Comparison of ENCODE assay signal across 17 cellular contexts in the genomic region with DNA sequence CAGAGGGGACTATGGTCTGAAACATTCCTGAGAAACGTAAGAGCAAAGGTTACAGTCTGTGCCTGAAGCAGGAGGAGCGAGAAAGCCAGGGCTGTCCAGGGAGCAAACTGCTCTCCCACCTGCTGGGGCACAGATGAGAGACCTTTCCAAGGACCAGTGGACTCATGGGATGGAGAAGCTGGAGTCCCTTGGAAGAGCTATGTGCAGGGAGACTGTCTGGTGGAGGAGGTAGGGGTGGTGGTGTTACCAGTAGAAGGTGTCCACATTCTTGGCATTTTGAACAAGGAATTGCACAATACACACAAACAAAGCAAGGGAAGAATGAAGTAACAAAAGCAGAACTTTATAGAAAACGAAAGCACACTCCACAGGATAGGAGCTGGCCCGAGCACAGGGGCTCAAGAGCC.
A peak's percentile ranks its signal among the peaks of the same experiment; 100 is the strongest.
DNase-seq lines count a peak whose midpoint lies in the region; ATAC-seq and TF ChIP-seq lines count a peak whose summit lies in the region.
"Had no signal": no experiment of that assay in that cellular context is flagged by ENCODE, and none has a peak within 500 bp of the region (broad histone marks: within the 10 kb centered on the region; RNA-seq: fewer than 3 reads in every experiment).

No MANE protein-coding gene starts in this region.

- no peak overlapping the region for H3K9ac ChIP-seq in SK-N-SH

- TF ChIP-seq POLR2A in upper lobe of left lung (IDR thresholded peaks at IDR 0.05) (no peak), Peyer's patch (IDR thresholded peaks at IDR 0.05) (no peak), esophagus squamous epithelium (IDR thresholded peaks at IDR 0.05) (no peak)

- H2AFZ ChIP-seq in SK-N-SH (ENCODE audit: low read depth) = no peak overlapping the region

- H4K20me1 ChIP-seq in SK-N-SH (ENCODE audit: insufficient read depth) = no peaks in the 10 kb centered on the region

- H3K4me3 ChIP-seq in SK-N-SH (ENCODE audit: low read depth in 2 of 2, low read length in 1 of 2) = no peak overlapping the region
- H3K4me3 ChIP-seq in fibroblast of pulmonary artery (replicated peaks; ENCODE audit: low read depth, low read length) = no peak overlapping the region
- peak overlapping the region in 3 of 4 donors; percentile 13 to 32 (median 15) for H3K4me3 ChIP-seq in upper lobe of left lung
- H3K4me3 ChIP-seq in Peyer's patch = no peak overlapping the region
- H3K4me3 ChIP-seq in esophagus squamous epithelium = no peak overlapping the region

- intact Hi-C loops in esophagus squamous epithelium (cut with DNase I) = no loop called here

- no peaks in the 10 kb centered on the region for H3K79me2 ChIP-seq in SK-N-SH (ENCODE audit: insufficient read depth)

- H3F3A ChIP-seq in SK-N-SH (replicated peaks; ENCODE audit: insufficient read depth) = no peaks in the 10 kb centered on the region

- POLR2A ChIA-PET in SK-N-SH (lab: Yijun Ruan, JAX) = no interaction called here

- peak overlapping the region; percentile 41; the same call in 1 of the 2 replicates for H3K4me2 ChIP-seq in SK-N-SH

- H3K9me2 ChIP-seq in SK-N-SH = no peaks in the 10 kb centered on the region

- TF ChIP-seq RAD21 in SK-N-SH (IDR thresholded peaks at IDR 0.05; ENCODE audit: low read length) = no peak

- H3K4me1 ChIP-seq in SK-N-SH (ENCODE audit: control insufficient read depth in 1 of 2, insufficient read depth in 2 of 2, low read depth in 1 of 2, low read length in 1 of 2) (no peaks in the 10 kb centered on the region; a peak in 1 of 4 replicates), upper lobe of left lung (peaks cover 0 to 17% (median 13%) of the 10 kb centered on the region in 4 donors), Peyer's patch (no peaks in the 10 kb centered on the region), esophagus squamous epithelium (peaks cover 0 to 9% (median 0%) of the 10 kb centered on the region in 3 donors)

- H3K9me3 ChIP-seq in SK-N-SH (no peaks in the 10 kb centered on the region), upper lobe of left lung (no peaks in the 10 kb centered on the region), Peyer's patch (no peaks in the 10 kb centered on the region), esophagus squamous epithelium (no peaks in the 10 kb centered on the region)

- H3K36me3 ChIP-seq in SK-N-SH (replicated peaks in 1 of 2; ENCODE audit: control insufficient read depth in 1 of 2, insufficient read depth in 2 of 2, low read length in 1 of 2) (no peaks in the 10 kb centered on the region), upper lobe of left lung (no peaks in the 10 kb centered on the region), Peyer's patch (no peaks in the 10 kb centered on the region), esophagus squamous epithelium (no peaks in the 10 kb centered on the region)

- TF ChIP-seq CTCF in SK-N-SH (IDR thresholded peaks at IDR 0.05) (no peak), fibroblast of pulmonary artery (IDR thresholded peaks at IDR 0.05; ENCODE audit: low read length, missing control alignments) (no peak), upper lobe of left lung (IDR thresholded peaks at IDR 0.05) (no peak), Peyer's patch (IDR thresholded peaks at IDR 0.05) (no peak), esophagus squamous epithelium (IDR thresholded peaks at IDR 0.05) (no peak)

- H3K27ac ChIP-seq in SK-N-SH (ENCODE audit: low read depth in 2 of 2, low read length in 1 of 2) (no peak overlapping the region), upper lobe of left lung (peak overlapping the region in 2 of 4 donors; percentile 30 to 54), Peyer's patch (no peak overlapping the region), esophagus squamous epithelium (no peak overlapping the region)

- no peak for TF ChIP-seq EP300 in SK-N-SH (IDR thresholded peaks at IDR 0.05; ENCODE audit: borderline replicate concordance in 1 of 2, low read depth in 1 of 2, low read length in 1 of 2)
- TF ChIP-seq EP300 in upper lobe of left lung (IDR thresholded peaks at IDR 0.05) = no peak

- ATAC-seq in SK-N-SH treated with all-trans-retinoic acid at 6 μM for 48 hours (no peak), upper lobe of left lung (ENCODE audit: low FRiP score in 2 of 2) (peak; percentile 60 to 68)
- ATAC-seq: activated T-cell treated with anti-CD3 and anti-CD28 coated beads, Interleukin-2, amount 50 U/mL, for 72 hours; HCT116 had no signal

- H3K27me3 ChIP-seq in SK-N-SH (ENCODE audit: insufficient read depth) (no peaks in the 10 kb centered on the region), upper lobe of left lung (no peaks in the 10 kb centered on the region), Peyer's patch (no peaks in the 10 kb centered on the region), esophagus squamous epithelium (no peaks in the 10 kb centered on the region)

- CTCF ChIA-PET in SK-N-SH (lab: Yijun Ruan, JAX) = interaction anchor here (0.9 to 2.1 kb wide), 5 partner anchors 9 to 155 kb away, joined by 3 to 15 read pairs (median 3); no protein-coding TSS in a partner anchor

- WGBS in SK-N-SH (ENCODE audit: low lambda C conversion rate) = 22% methylated on average over 4 of the region's 4 CpGs
- WGBS in upper lobe of left lung, 2 donors = 46 to 50% methylated on average over 4 of the region's 4 CpGs
- WGBS in esophagus squamous epithelium, 2 donors = 44 to 57% methylated on average over 4 of the region's 4 CpGs

- DNase-seq in SK-N-SH = no peak
- peak; percentile 54 for DNase-seq in OCI-M1 (lab: John Stamatoyannopoulos, UW)
- DNase-seq in fibroblast of pulmonary artery (ENCODE audit: low read depth) = peak; percentile 18
- no peak for DNase-seq in upper lobe of left lung
- DNase-seq in NCI-H2227 (lab: John Stamatoyannopoulos, UW; ENCODE audit: unreplicated experiment) = no peak
- no peak for DNase-seq in Peyer's patch
- DNase-seq in esophagus squamous epithelium (lab: John Stamatoyannopoulos, UW) = no peak
- DNase-seq: 8988T; activated T-cell treated with anti-CD3 and anti-CD28 coated beads, Interleukin-2, amount 50 U/mL, for 72 hours; CD8-positive, alpha-beta memory T cell; Karpas-422; NCI-H1694; NCI-H524; posterior cingulate gyrus; SHP77 had no signal

TF ChIP-seq in SK-N-SH, 30 proteins besides CTCF, POLR2A, EP300 and RAD21 (continues in another document):
- TF ChIP-seq, protein P1, sequence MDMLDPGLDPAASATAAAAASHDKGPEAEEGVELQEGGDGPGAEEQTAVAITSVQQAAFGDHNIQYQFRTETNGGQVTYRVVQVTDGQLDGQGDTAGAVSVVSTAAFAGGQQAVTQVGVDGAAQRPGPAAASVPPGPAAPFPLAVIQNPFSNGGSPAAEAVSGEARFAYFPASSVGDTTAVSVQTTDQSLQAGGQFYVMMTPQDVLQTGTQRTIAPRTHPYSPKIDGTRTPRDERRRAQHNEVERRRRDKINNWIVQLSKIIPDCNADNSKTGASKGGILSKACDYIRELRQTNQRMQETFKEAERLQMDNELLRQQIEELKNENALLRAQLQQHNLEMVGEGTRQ (IDR thresholded peaks at IDR 0.05; ENCODE audit: borderline replicate concordance, low read depth, low read length) = no peak
- TF ChIP-seq FOXM1 (IDR thresholded peaks at IDR 0.05; ENCODE audit: low read depth) (no peak), RFX5 (IDR thresholded peaks at IDR 0.05; ENCODE audit: low read length) (no peak), MEF2A (IDR thresholded peaks at IDR 0.05; ENCODE audit: borderline replicate concordance, low read depth) (no peak), YY1 (IDR thresholded peaks at IDR 0.05; ENCODE audit: low read depth) (no peak), FOXJ3 (CRISPR knock-in tag; IDR thresholded peaks at IDR 0.05) (no peak), RXRA (IDR thresholded peaks at IDR 0.05; ENCODE audit: borderline replicate concordance, low read depth) (no peak)
- TF ChIP-seq, protein P2, sequence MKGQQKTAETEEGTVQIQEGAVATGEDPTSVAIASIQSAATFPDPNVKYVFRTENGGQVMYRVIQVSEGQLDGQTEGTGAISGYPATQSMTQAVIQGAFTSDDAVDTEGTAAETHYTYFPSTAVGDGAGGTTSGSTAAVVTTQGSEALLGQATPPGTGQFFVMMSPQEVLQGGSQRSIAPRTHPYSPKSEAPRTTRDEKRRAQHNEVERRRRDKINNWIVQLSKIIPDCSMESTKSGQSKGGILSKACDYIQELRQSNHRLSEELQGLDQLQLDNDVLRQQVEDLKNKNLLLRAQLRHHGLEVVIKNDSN (IDR thresholded peaks at IDR 0.05; ENCODE audit: borderline replicate concordance, low read depth) = no peak
- TF ChIP-seq, protein P3, sequence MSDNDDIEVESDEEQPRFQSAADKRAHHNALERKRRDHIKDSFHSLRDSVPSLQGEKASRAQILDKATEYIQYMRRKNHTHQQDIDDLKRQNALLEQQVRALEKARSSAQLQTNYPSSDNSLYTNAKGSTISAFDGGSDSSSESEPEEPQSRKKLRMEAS (IDR thresholded peaks at IDR 0.05; ENCODE audit: low read depth) = no peak

TF ChIP-seq in SK-N-SH treated with all-trans-retinoic acid at 6 μM for 48 hours, 23 proteins besides CTCF, POLR2A, EP300 and RAD21 (continues in another document):
- TF ChIP-seq SNAI2 (CRISPR knock-in tag; IDR thresholded peaks at IDR 0.05) (no peak), ZNF8 (CRISPR knock-in tag; IDR thresholded peaks at IDR 0.05) (no peak), ZNF565 (CRISPR knock-in tag; conservative IDR thresholded peaks at IDR 0.05; ENCODE audit: low read depth) (no peak), ZC3H10 (CRISPR knock-in tag; IDR thresholded peaks at IDR 0.05) (no peak)
- TF ChIP-seq, protein P4, sequence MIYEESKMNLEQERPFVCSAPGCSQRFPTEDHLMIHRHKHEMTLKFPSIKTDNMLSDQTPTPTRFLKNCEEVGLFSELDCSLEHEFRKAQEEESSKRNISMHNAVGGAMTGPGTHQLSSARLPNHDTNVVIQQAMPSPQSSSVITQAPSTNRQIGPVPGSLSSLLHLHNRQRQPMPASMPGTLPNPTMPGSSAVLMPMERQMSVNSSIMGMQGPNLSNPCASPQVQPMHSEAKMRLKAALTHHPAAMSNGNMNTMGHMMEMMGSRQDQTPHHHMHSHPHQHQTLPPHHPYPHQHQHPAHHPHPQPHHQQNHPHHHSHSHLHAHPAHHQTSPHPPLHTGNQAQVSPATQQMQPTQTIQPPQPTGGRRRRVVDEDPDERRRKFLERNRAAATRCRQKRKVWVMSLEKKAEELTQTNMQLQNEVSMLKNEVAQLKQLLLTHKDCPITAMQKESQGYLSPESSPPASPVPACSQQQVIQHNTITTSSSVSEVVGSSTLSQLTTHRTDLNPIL (CRISPR knock-in tag; IDR thresholded peaks at IDR 0.05; ENCODE audit: low read depth) = no peak

Comparison
In these comparisons a context has a peak if more than half of its experiments do, and no peak if none do; other contexts are left out.
1. DNase-seq: peak in OCI-M1 (single experiment) and fibroblast of pulmonary artery (single experiment); none in SK-N-SH (single experiment), upper lobe of left lung (0 of 2), NCI-H2227 (single experiment), Peyer's patch (0 of 3) and esophagus squamous epithelium (single experiment).
2. H3K4me3 ChIP-seq: peak in upper lobe of left lung (3 of 4); none in SK-N-SH (0 of 2), fibroblast of pulmonary artery (single experiment), Peyer's patch (0 of 4) and esophagus squamous epithelium (0 of 4).